ENCODE assay signal across 1 cellular context in the genomic region with DNA sequence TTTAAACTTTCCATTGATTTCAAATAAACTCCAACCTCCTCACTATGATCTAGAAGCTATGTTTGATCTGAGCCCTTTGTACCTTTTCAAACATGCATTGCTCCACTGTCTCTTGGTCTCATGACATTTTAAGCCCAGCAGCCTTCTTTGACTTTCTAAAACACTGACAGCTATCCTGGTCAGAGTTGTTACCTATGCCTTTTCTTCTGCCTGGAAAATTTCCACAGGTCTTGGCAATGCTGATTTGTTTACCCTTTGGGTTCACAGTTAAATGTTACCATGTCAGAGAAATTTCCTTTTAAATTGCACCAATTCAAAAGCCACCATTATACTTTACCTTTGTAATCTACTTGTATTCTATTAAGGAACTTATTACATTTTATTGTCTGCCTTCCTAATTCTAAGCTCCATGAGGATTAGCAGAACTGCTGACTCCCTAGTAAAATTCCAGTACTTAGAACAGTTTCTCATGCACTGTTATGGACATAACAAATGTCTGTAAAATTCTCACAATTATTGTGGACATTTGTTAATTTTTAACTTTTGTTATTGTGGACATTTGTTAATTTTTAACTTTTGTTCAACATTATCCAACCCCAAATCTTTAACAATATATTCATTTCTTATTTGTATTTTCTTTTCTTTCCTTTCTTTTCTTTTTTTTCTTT.
TF ChIP-seq lines count a peak whose summit lies in the region.

No MANE protein-coding gene starts in this region.

TF ChIP-seq in GM23338, 12 proteins besides CTCF, POLR2A, EP300 and RAD21 (continued from another document):
- TF ChIP-seq ETS1 (IDR thresholded peaks at IDR 0.05) (no peak), EZH2 (IDR thresholded peaks at IDR 0.05; ENCODE audit: low read depth, unreplicated experiment) (no peak), JUNB (IDR thresholded peaks at IDR 0.05; ENCODE audit: unreplicated experiment) (no peak), EZH2phosphoT487 (IDR thresholded peaks at IDR 0.05; ENCODE audit: unreplicated experiment) (no peak), ZNF331 (CRISPR knock-in tag; IDR thresholded peaks at IDR 0.05; ENCODE audit: low read depth) (no peak), REST (IDR thresholded peaks at IDR 0.05; ENCODE audit: unreplicated experiment) (no peak)
